ENCODE assay signal across 10 cellular contexts in the genomic region with DNA sequence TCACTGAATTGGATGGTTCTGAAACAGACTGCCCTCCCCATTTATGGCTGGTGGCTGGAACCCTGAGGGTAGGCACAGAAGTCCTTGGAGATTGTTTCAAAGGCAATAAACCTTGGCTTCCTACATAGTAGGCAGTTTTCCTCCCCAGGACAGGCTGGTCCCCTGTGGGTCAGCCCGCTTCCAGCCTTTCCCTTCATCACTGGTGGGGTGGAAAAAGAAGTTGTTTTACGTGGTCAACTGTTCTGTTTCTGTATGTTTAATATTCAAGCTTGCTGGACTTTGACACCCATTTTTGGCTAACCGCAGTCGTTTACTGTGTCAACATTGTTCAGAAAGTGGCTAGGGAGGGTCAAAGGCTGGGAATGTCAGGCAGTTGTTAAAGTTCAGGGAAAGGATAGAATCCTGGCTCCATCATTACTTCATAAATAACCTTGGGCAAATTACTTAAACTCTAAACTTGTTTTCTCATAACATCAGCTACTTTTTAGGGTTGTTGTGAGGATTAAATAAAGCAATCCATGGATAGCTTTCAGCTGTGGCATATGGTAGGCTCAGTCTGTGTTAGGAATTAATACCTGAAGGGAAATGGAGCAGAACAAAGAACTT. TPM values are rescaled to one million over a fixed set of nuclear protein-coding genes. Genes with fewer than 3 reads are reported as not detected.
DNase-seq lines count a peak whose midpoint lies in the region; ATAC-seq, FAIRE-seq and TF ChIP-seq lines count a peak whose summit lies in the region.
"Had no signal": no experiment of that assay in that cellular context is flagged by ENCODE, and none has a peak within 500 bp of the region (broad histone marks: within the 10 kb centered on the region; RNA-seq: fewer than 3 reads in every experiment).

No MANE protein-coding gene starts in this region.

- H3K9me2 ChIP-seq in Karpas-422 (replicated peaks; ENCODE audit: insufficient read depth, low read length): no peaks in the 10 kb centered on the region

- peak overlapping the region; percentile 29 to 99 (median 66) for H3K4me3 Mint-ChIP-seq in CD8-positive, alpha-beta memory T cell
- peak overlapping the region in 6 of 8 donors; percentile 24 to 89 (median 49) for H3K4me3 Mint-ChIP-seq in naive B cell

- H3K9ac ChIP-seq in Karpas-422 (ENCODE audit: low read length): peak overlapping the region; percentile 88

- H3K4me3 ChIP-seq in CD8-positive, alpha-beta memory T cell (ENCODE audit: low read length): no peak overlapping the region
- H3K4me3 ChIP-seq in Karpas-422 (ENCODE audit: low read length): peak overlapping the region; percentile 89
- H3K4me3 ChIP-seq in bronchial epithelial cell (ENCODE audit: low read depth, low read length): no peak overlapping the region

- H3K4me1 ChIP-seq in CD8-positive, alpha-beta memory T cell (ENCODE audit: insufficient read depth, low read length): peaks cover 28% of the 10 kb centered on the region
- H3K4me1 ChIP-seq in Karpas-422 (ENCODE audit: low read length): peaks cover 52% of the 10 kb centered on the region

- no peak for ATAC-seq in naive B cell (ENCODE audit: low read depth in 2 of 2)
- ATAC-seq: stimulated activated naive B cell treated with anti-CD40 and anti-IgM and Interleukin-4, amounts not matched to agents 10 μg/mL and 1 μg/mL and 100 μg/mL, for 72 hours had no signal

- H3K27ac Mint-ChIP-seq in CD8-positive, alpha-beta memory T cell: peak overlapping the region; percentile 26 to 100 (median 98)
- H3K27ac Mint-ChIP-seq in naive B cell: peak overlapping the region in 5 of 6 donors; percentile 24 to 97 (median 54)

- CTCF ChIA-PET in CD8-positive, alpha-beta memory T cell (lab: Charles Lee): interaction anchor here (1.6 to 4.5 kb wide), 3 partner anchors 10 to 184 kb away, joined by 4 to 59 read pairs (median 20); a partner anchor contains a TSS

- peaks cover 7% of the 10 kb centered on the region for H3K36me3 ChIP-seq in CD8-positive, alpha-beta memory T cell (ENCODE audit: insufficient read depth, low read length)
- H3K36me3 ChIP-seq in Karpas-422 (ENCODE audit: insufficient read depth, low read length) (peaks cover 12% of the 10 kb centered on the region), bronchial epithelial cell (ENCODE audit: control insufficient read depth, insufficient read depth, low read length) (peaks cover 2% of the 10 kb centered on the region)

- TF ChIP-seq CTCF in bronchial epithelial cell (IDR thresholded peaks at IDR 0.05; ENCODE audit: insufficient read depth, low read length, severe bottlenecking): no peak

- H3K79me2 ChIP-seq in Karpas-422 (ENCODE audit: low read length): peaks cover 45% of the 10 kb centered on the region

- H3K4me2 ChIP-seq in Karpas-422 (ENCODE audit: low read depth, low read length, poor library complexity, severe bottlenecking): peak overlapping the region; percentile 74

- H3K9me3 Mint-ChIP-seq in CD8-positive, alpha-beta memory T cell: peaks cover 0 to 2% (median 0%) of the 10 kb centered on the region in 5 donors
- H3K9me3 Mint-ChIP-seq in naive B cell: no peaks in the 10 kb centered on the region
- H3K9me3 Mint-ChIP-seq: stimulated activated naive B cell treated with anti-CD40 and anti-IgM and Interleukin-4, amounts not matched to agents 10 μg/mL and 1 μg/mL and 100 μg/mL, for 72 hours had no signal

- H3K27me3 Mint-ChIP-seq in CD8-positive, alpha-beta memory T cell: peaks cover 0 to 3% of the 10 kb centered on the region in 2 donors
- H3K27me3 Mint-ChIP-seq in naive B cell: no peaks in the 10 kb centered on the region
- H3K27me3 Mint-ChIP-seq: stimulated activated naive B cell treated with anti-CD40 and anti-IgM and Interleukin-4, amounts not matched to agents 10 μg/mL and 1 μg/mL and 100 μg/mL, for 72 hours had no signal

- no peak for FAIRE-seq in bronchial epithelial cell (lab: Jason Lieb, UNC)
- FAIRE-seq: H1 had no signal

- H4K20me1 ChIP-seq in Karpas-422 (ENCODE audit: insufficient read depth, low read depth, low read length): no peaks in the 10 kb centered on the region; the same call in 1 of the 2 replicates

- H3K9me3 ChIP-seq in CD8-positive, alpha-beta memory T cell (ENCODE audit: low read length): no peaks in the 10 kb centered on the region
- no peaks in the 10 kb centered on the region for H3K9me3 ChIP-seq in Karpas-422 (ENCODE audit: low read length)

- no peak overlapping the region for H3K27ac ChIP-seq in CD8-positive, alpha-beta memory T cell (ENCODE audit: low read depth, low read length)
- peak overlapping the region; percentile 91 for H3K27ac ChIP-seq in Karpas-422 (ENCODE audit: low read length)

- H2AFZ ChIP-seq in Karpas-422 (ENCODE audit: low read length): no peak overlapping the region

- no peaks in the 10 kb centered on the region for H3K27me3 ChIP-seq in CD8-positive, alpha-beta memory T cell (ENCODE audit: insufficient read depth, low read length, poor library complexity, severe bottlenecking)
- H3K27me3 ChIP-seq in Karpas-422 (ENCODE audit: low read length): no peaks in the 10 kb centered on the region
- H3K27me3 ChIP-seq in bronchial epithelial cell (ENCODE audit: control insufficient read depth, insufficient read depth, low read length): no peaks in the 10 kb centered on the region

- no peak for DNase-seq in CD8-positive, alpha-beta memory T cell
- DNase-seq in Karpas-422 (no peak), bronchial epithelial cell (ENCODE audit: low read depth) (peak; percentile 15), naive B cell (no peak), NCI-H2196 (lab: John Stamatoyannopoulos, UW; ENCODE audit: unreplicated experiment) (no peak), SW 1271 (lab: John Stamatoyannopoulos, UW) (no peak)
- DNase-seq in effector CD4-positive, alpha-beta T cell: no peak
- no peak for DNase-seq in activated CD8-positive, alpha-beta memory T cell treated with anti-CD3 and anti-CD28 coated beads for 24 hours
- DNase-seq: stimulated activated naive B cell treated with anti-CD40 and anti-IgM and Interleukin-4, amounts not matched to agents 10 μg/mL and 1 μg/mL and 100 μg/mL, for 72 hours had no signal

- POLR2A ChIA-PET in CD8-positive, alpha-beta memory T cell (lab: Charles Lee): interaction anchor here (0.9 to 3.9 kb wide), 3 partner anchors 135 to 349 kb away, joined by 3 to 52 read pairs (median 3); a partner anchor contains a TSS

- peaks cover 36 to 56% (median 54%) of the 10 kb centered on the region in 3 donors for H3K4me1 Mint-ChIP-seq in CD8-positive, alpha-beta memory T cell
- H3K4me1 Mint-ChIP-seq in naive B cell: peaks cover 19 to 38% (median 24%) of the 10 kb centered on the region in 3 donors

- peaks cover 0 to 37% (median 0%) of the 10 kb centered on the region in 3 donors for H3K36me3 Mint-ChIP-seq in CD8-positive, alpha-beta memory T cell
- peaks cover 4 to 6% of the 10 kb centered on the region in 2 donors for H3K36me3 Mint-ChIP-seq in naive B cell

RNA-seq across cellular contexts. Expression of a gene that starts 2.4 kb away (rescaled TPM):
- total RNA-seq in CD8-positive, alpha-beta memory T cell: 10 to 100 TPM; 28.9 to 29.0 TPM
- polyA plus RNA-seq in CD8-positive, alpha-beta memory T cell: 78.7 TPM
- 148 and 167 TPM in 2 replicates for total RNA-seq in Karpas-422 (2014; rRNA removed; shearing (Covaris generic); ENCODE audit: low replicate concordance)
- total RNA-seq in bronchial epithelial cell: 57.6 and 72.7 TPM in 2 replicates
- polyA plus RNA-seq in naive B cell (ENCODE audit: low read depth in 6 of 6): 10 to 100 TPM; 58.0 to 91.4 (median 80.0) TPM
